Comparison of ENCODE assay signal across 12 cellular contexts in genomic region chr14:65206078-65206447, GRCh38.
DNase-seq lines count a peak whose midpoint lies in the region; ATAC-seq lines count a peak whose summit lies in the region.
"Had no signal": no experiment of that assay in that cellular context is flagged by ENCODE, and none has a peak within 500 bp of the region (broad histone marks: within the 10 kb centered on the region; RNA-seq: fewer than 3 reads in every experiment).

No MANE protein-coding gene starts in this region.

- H3K27ac ChIP-seq in CD4-positive, CD25-positive, alpha-beta regulatory T cell (ENCODE audit: insufficient read depth, low read length, poor library complexity, severe bottlenecking), result peak overlapping the region; percentile 58
- H3K27ac ChIP-seq: thoracic aorta had no signal

- H3K4me3 ChIP-seq in CD4-positive, CD25-positive, alpha-beta regulatory T cell (ENCODE audit: low read depth, low read length), result peak overlapping the region; percentile 67
- H3K4me3 ChIP-seq in GM08714 (ENCODE audit: low read length), result peak overlapping the region; percentile 10; the same call in 1 of the 2 replicates
- H3K4me3 ChIP-seq: thoracic aorta had no signal

- ATAC-seq in CD4-positive, CD25-positive, alpha-beta regulatory T cell (ENCODE audit: low read depth in 2 of 2), result no peak
- ATAC-seq in T-helper 17 cell, result no peak
- no peak for ATAC-seq in memory B cell (ENCODE audit: low read depth)
- no peak for ATAC-seq in GM19395 (IDR thresholded peaks at IDR 0.05; ENCODE audit: unreplicated experiment)

- H3K36me3 Mint-ChIP-seq in CD4-positive, CD25-positive, alpha-beta regulatory T cell, result no peaks in the 10 kb centered on the region
- H3K36me3 Mint-ChIP-seq in T-helper 17 cell (ENCODE audit: low read depth) (no peaks in the 10 kb centered on the region), memory B cell (no peaks in the 10 kb centered on the region)

- peaks cover 32 to 51% (median 43%) of the 10 kb centered on the region in 4 donors for H3K4me1 Mint-ChIP-seq in CD4-positive, CD25-positive, alpha-beta regulatory T cell
- H3K4me1 Mint-ChIP-seq in T-helper 17 cell (peaks cover 47% of the 10 kb centered on the region), memory B cell (peaks cover 58% of the 10 kb centered on the region)

- H3K4me3 Mint-ChIP-seq in CD4-positive, CD25-positive, alpha-beta regulatory T cell, result peak overlapping the region; percentile 75 to 87 (median 84)
- peak overlapping the region; percentile 73 for H3K4me3 Mint-ChIP-seq in T-helper 17 cell
- H3K4me3 Mint-ChIP-seq in memory B cell, result peak overlapping the region; percentile 72

- peak in 1 of 3 donors; percentile 40 for DNase-seq in CD4-positive, CD25-positive, alpha-beta regulatory T cell
- no peak for DNase-seq in T-helper 17 cell
- no peak for DNase-seq in memory B cell (ENCODE audit: low spot score in 2 of 2)
- no peak for DNase-seq in DMS79 treated with DMSO at 0.1 percent for 48 hours (lab: John Stamatoyannopoulos, UW)
- DNase-seq in NCI-H524 treated with DMSO at 0.1 percent for 48 hours (lab: John Stamatoyannopoulos, UW), result no peak
- DNase-seq: activated CD8-positive, alpha-beta memory T cell treated with anti-CD3 and anti-CD28 coated beads, Interleukin-2, amount 50 U/mL, for 48 hours; dermis blood vessel endothelial cell; SHP77 had no signal

- peak overlapping the region; percentile 81 to 94 (median 90) for H3K27ac Mint-ChIP-seq in CD4-positive, CD25-positive, alpha-beta regulatory T cell
- H3K27ac Mint-ChIP-seq in T-helper 17 cell, result peak overlapping the region; percentile 88
- H3K27ac Mint-ChIP-seq in memory B cell, result peak overlapping the region; percentile 94
- H3K27ac Mint-ChIP-seq: progenitor cell of endocrine pancreas had no signal

- no peaks in the 10 kb centered on the region for H3K27me3 ChIP-seq in CD4-positive, CD25-positive, alpha-beta regulatory T cell (ENCODE audit: control insufficient read depth, insufficient read depth, low read length)

- H3K9me3 ChIP-seq in CD4-positive, CD25-positive, alpha-beta regulatory T cell (ENCODE audit: control insufficient read depth in 2 of 2, low read length in 2 of 2), result no peaks in the 10 kb centered on the region
- H3K9me3 ChIP-seq in T-helper 17 cell (ENCODE audit: control insufficient read depth, low read length, poor library complexity, severe bottlenecking), result no peaks in the 10 kb centered on the region
- H3K9me3 ChIP-seq: thoracic aorta had no signal

- peaks cover 0 to 2% (median 0%) of the 10 kb centered on the region in 7 donors for H3K9me3 Mint-ChIP-seq in CD4-positive, CD25-positive, alpha-beta regulatory T cell
- H3K9me3 Mint-ChIP-seq in memory B cell, result no peaks in the 10 kb centered on the region

- H3K4me1 ChIP-seq in CD4-positive, CD25-positive, alpha-beta regulatory T cell (ENCODE audit: control insufficient read depth, insufficient read depth, low read length, poor library complexity, severe bottlenecking), result peaks cover 40% of the 10 kb centered on the region

- no peaks in the 10 kb centered on the region for H3K27me3 Mint-ChIP-seq in CD4-positive, CD25-positive, alpha-beta regulatory T cell
- H3K27me3 Mint-ChIP-seq in T-helper 17 cell (no peaks in the 10 kb centered on the region), memory B cell (no peaks in the 10 kb centered on the region)

- no peaks in the 10 kb centered on the region for H3K36me3 ChIP-seq in CD4-positive, CD25-positive, alpha-beta regulatory T cell (ENCODE audit: control insufficient read depth, insufficient read depth, low read length)
- H3K36me3 ChIP-seq: thoracic aorta had no signal
